In genomic region chr4:137663376-137664054, GRCh38 we compare ENCODE assay signal across 17 cellular contexts.
DNase-seq lines count a peak whose midpoint lies in the region; ATAC-seq, FAIRE-seq and TF ChIP-seq lines count a peak whose summit lies in the region.
"Had no signal": no experiment of that assay in that cellular context is flagged by ENCODE, and none has a peak within 500 bp of the region (broad histone marks: within the 10 kb centered on the region; RNA-seq: fewer than 3 reads in every experiment).

No MANE protein-coding gene starts in this region.

- H3K79me2 ChIP-seq in mammary epithelial cell (ENCODE audit: insufficient read depth, low read length), result no peaks in the 10 kb centered on the region
- H3K79me2 ChIP-seq in endothelial cell of umbilical vein (ENCODE audit: control insufficient read depth, insufficient read depth, low read length), result no peaks in the 10 kb centered on the region

- H2AFZ ChIP-seq in mammary epithelial cell (ENCODE audit: low read depth, low read length) (no peak overlapping the region), endothelial cell of umbilical vein (ENCODE audit: low read depth, low read length) (peak overlapping the region; percentile 82)

- no peaks in the 10 kb centered on the region for H3K9me1 ChIP-seq in endothelial cell of umbilical vein (replicated peaks; ENCODE audit: control insufficient read depth, extremely low read depth, insufficient read depth, low read length)

- ATAC-seq in HG02938 (IDR thresholded peaks at IDR 0.05; ENCODE audit: unreplicated experiment), result no peak
- ATAC-seq: esophagus mucosa, mucosa of descending colon had no signal

- H3K36me3 Mint-ChIP-seq in MCF 10A (ENCODE audit: insufficient read depth, unreplicated experiment), result no peaks in the 10 kb centered on the region
- no peaks in the 10 kb centered on the region for H3K36me3 Mint-ChIP-seq in nephron (ENCODE audit: low read depth)
- H3K36me3 Mint-ChIP-seq in type B pancreatic cell, result peaks cover 5% of the 10 kb centered on the region

- no peaks in the 10 kb centered on the region for H3K27me3 Mint-ChIP-seq in MCF 10A (ENCODE audit: insufficient read depth, unreplicated experiment)
- H3K27me3 Mint-ChIP-seq in nephron (ENCODE audit: low read depth), result no peaks in the 10 kb centered on the region
- no peaks in the 10 kb centered on the region for H3K27me3 Mint-ChIP-seq in type B pancreatic cell

- H3K27ac Mint-ChIP-seq in MCF 10A (ENCODE audit: low read depth, unreplicated experiment) (peak overlapping the region; percentile 73), nephron (peak overlapping the region; percentile 96 to 98 (median 98)), type B pancreatic cell (peak overlapping the region; percentile 79)

- POLR2A ChIA-PET in MCF 10A (lab: Yijun Ruan, JAX), result interaction anchor here (0.7 to 1.3 kb wide), 4 partner anchors 9 to 571 kb away, joined by 3 to 4 read pairs (median 3); no protein-coding TSS in a partner anchor
- POLR2A ChIA-PET in endothelial cell of umbilical vein (lab: Charles Lee), result no interaction called here

- TF ChIP-seq POLR2A in endothelial cell of umbilical vein (IDR thresholded peaks at IDR 0.05; ENCODE audit: low read depth, low read length), result no peak

- intact Hi-C loops in MCF 10A (cut with micrococcal nuclease) (no loop called here), mammary epithelial cell (cut with micrococcal nuclease) (no loop called here), endothelial cell of umbilical vein (cut with micrococcal nuclease) (loop anchor here (5.0 kb wide), 1 partner anchor 131 kb away; the partner anchor contains the start of gene PCDH18)

- no peaks in the 10 kb centered on the region for H3K9me3 ChIP-seq in mammary epithelial cell (replicated peaks; ENCODE audit: insufficient read depth, low read length)
- H3K9me3 ChIP-seq in endothelial cell of umbilical vein (replicated peaks; ENCODE audit: control insufficient read depth, insufficient read depth, low read length), result no peaks in the 10 kb centered on the region
- H3K9me3 ChIP-seq: mucosa of descending colon, testis had no signal

- DNase-seq in MCF 10A (ENCODE audit: unreplicated experiment), result no peak
- no peak for DNase-seq in mammary epithelial cell
- DNase-seq in endothelial cell of umbilical vein (ENCODE audit: low read depth, low spot score), result no peak
- DNase-seq in type B pancreatic cell (ENCODE audit: extremely low spot score, unreplicated experiment), result no peak
- DNase-seq in NCI-H187 treated with DMSO at 0.1 percent for 48 hours (lab: John Stamatoyannopoulos, UW), result no peak
- no peak for DNase-seq in putamen (ENCODE audit: low spot score)
- DNase-seq: activated naive CD4-positive, alpha-beta T cell; mucosa of descending colon; NCI-H1105; RPMI8226; T1000; testis had no signal

- H3K27ac ChIP-seq in mammary epithelial cell (ENCODE audit: insufficient read depth, low read depth, low read length) (no peak overlapping the region), endothelial cell of umbilical vein (ENCODE audit: insufficient read depth, low read depth, low read length) (peak overlapping the region; percentile 3)
- H3K27ac ChIP-seq: 22Rv1 had no signal

- TF ChIP-seq CTCF in MCF 10A (IDR thresholded peaks at IDR 0.05; ENCODE audit: unreplicated experiment) (no peak), mammary epithelial cell (conservative IDR thresholded peaks at IDR 0.05 in 1 of 2, IDR thresholded peaks at IDR 0.05 in 1 of 2; ENCODE audit: extremely low read depth in 1 of 2, insufficient read depth in 1 of 2, low read depth in 1 of 2, low read length in 2 of 2) (no peak), endothelial cell of umbilical vein (IDR thresholded peaks at IDR 0.05; ENCODE audit: extremely low read depth in 1 of 2, insufficient read depth in 1 of 2, low read depth in 1 of 2, low read length in 2 of 2) (no peak), nephron (IDR thresholded peaks at IDR 0.05; ENCODE audit: unreplicated experiment in 3 of 3) (no peak), type B pancreatic cell (conservative IDR thresholded peaks at IDR 0.05) (no peak)

- H3K4me3 ChIP-seq in mammary epithelial cell (replicated peaks in 1 of 3; ENCODE audit: insufficient read depth in 1 of 3, low read depth in 2 of 3, low read length in 3 of 3), result no peak overlapping the region
- H3K4me3 ChIP-seq in endothelial cell of umbilical vein (replicated peaks in 1 of 3; ENCODE audit: insufficient read depth in 1 of 3, low read depth in 1 of 3, low read length in 3 of 3), result peak overlapping the region in 1 of 3 experiments; percentile 11
- H3K4me3 ChIP-seq: mucosa of descending colon, skin epidermis, testis had no signal

- in situ Hi-C loops in mammary epithelial cell (cut with MboI; ENCODE audit: low sequenced_read_pairs in 2 of 2), result no loop called here

- WGBS in mammary epithelial cell (ENCODE audit: low coverage, missing lambda C conversion rate), result 74% methylated on average over 5 of the region's 5 CpGs

- H3K4me3 Mint-ChIP-seq in MCF 10A (ENCODE audit: unreplicated experiment), result no peak overlapping the region
- peak overlapping the region in 2 of 3 experiments; percentile 22 to 54 for H3K4me3 Mint-ChIP-seq in nephron
- peak overlapping the region; percentile 39 for H3K4me3 Mint-ChIP-seq in type B pancreatic cell

- H3K9ac ChIP-seq in mammary epithelial cell (ENCODE audit: insufficient read depth, low read length) (no peak overlapping the region), endothelial cell of umbilical vein (replicated peaks; ENCODE audit: extremely low read depth, insufficient read depth, low read length) (no peak overlapping the region)

- no peaks in the 10 kb centered on the region for H3K36me3 ChIP-seq in mammary epithelial cell (ENCODE audit: insufficient read depth, low read length)
- no peaks in the 10 kb centered on the region for H3K36me3 ChIP-seq in endothelial cell of umbilical vein (ENCODE audit: control insufficient read depth in 2 of 2, extremely low read depth in 1 of 2, insufficient read depth in 2 of 2, low read length in 2 of 2)

- H4K20me1 ChIP-seq in mammary epithelial cell (ENCODE audit: insufficient read depth, low read length) (no peaks in the 10 kb centered on the region), endothelial cell of umbilical vein (replicated peaks; ENCODE audit: control insufficient read depth, extremely low read depth, insufficient read depth, low read length) (no peaks in the 10 kb centered on the region)

- peak; percentile 28 for FAIRE-seq in endothelial cell of umbilical vein (lab: Jason Lieb, UNC)

- no peaks in the 10 kb centered on the region for H3K4me1 ChIP-seq in mammary epithelial cell (ENCODE audit: insufficient read depth, low read length)
- peaks cover 11% of the 10 kb centered on the region for H3K4me1 ChIP-seq in endothelial cell of umbilical vein (ENCODE audit: control insufficient read depth, extremely low read depth, insufficient read depth, low read length)

- CTCF ChIA-PET in MCF 10A (lab: Yijun Ruan, JAX), result interaction anchor here (0.6 to 1.3 kb wide), 3 partner anchors 12 to 251 kb away, joined by 3 to 4 read pairs (median 3); no protein-coding TSS in a partner anchor
- CTCF ChIA-PET in mammary epithelial cell (lab: Charles Lee; ENCODE audit: low non-redundant PET), result no interaction called here
- CTCF ChIA-PET in endothelial cell of umbilical vein (lab: Charles Lee), result no interaction called here

- no peaks in the 10 kb centered on the region for H3K27me3 ChIP-seq in mammary epithelial cell (ENCODE audit: insufficient read depth, low read length)
- H3K27me3 ChIP-seq in endothelial cell of umbilical vein (ENCODE audit: control insufficient read depth in 2 of 2, insufficient read depth in 2 of 2, low read length in 2 of 2), result no peaks in the 10 kb centered on the region
- H3K27me3 ChIP-seq: testis had no signal

- H3K4me2 ChIP-seq in mammary epithelial cell (ENCODE audit: insufficient read depth, low read depth, low read length) (no peak overlapping the region), endothelial cell of umbilical vein (ENCODE audit: insufficient read depth, low read length) (peak overlapping the region; percentile 45)

- BruUV-seq in MCF 10A (replicated peaks; lab: Mats Ljungman, UMichigan), result no TSS peak
- no TSS peak for BruUV-seq in mammary epithelial cell (replicated peaks; lab: Mats Ljungman, UMichigan)
- no TSS peak for BruUV-seq in endothelial cell of umbilical vein (replicated peaks; lab: Mats Ljungman, UMichigan)

- no peaks in the 10 kb centered on the region for H3K9me3 Mint-ChIP-seq in MCF 10A (ENCODE audit: unreplicated experiment)
- peaks cover 3% of the 10 kb centered on the region for H3K9me3 Mint-ChIP-seq in nephron
- no peaks in the 10 kb centered on the region for H3K9me3 Mint-ChIP-seq in type B pancreatic cell

- dilution Hi-C loops in mammary epithelial cell (cut with HindIII; ENCODE audit: low sequenced_read_pairs) (no loop called here), endothelial cell of umbilical vein (cut with MboI; ENCODE audit: extremely low pct_ligation_motif_present, low sequenced_read_pairs) (no loop called here)

- H3K4me1 Mint-ChIP-seq in MCF 10A (ENCODE audit: insufficient read depth, unreplicated experiment) (peaks cover 27% of the 10 kb centered on the region), nephron (peaks cover 44% of the 10 kb centered on the region), type B pancreatic cell (ENCODE audit: unreplicated experiment) (peaks cover 31% of the 10 kb centered on the region)

TF ChIP-seq in endothelial cell of umbilical vein, 7 proteins besides CTCF, POLR2A, EP300 and RAD21:
- TF ChIP-seq EZH2 (IDR thresholded peaks at IDR 0.05; ENCODE audit: borderline replicate concordance, low read depth, low read length, severe bottlenecking) (no peak), POLR2AphosphoS5 (IDR thresholded peaks at IDR 0.05; ENCODE audit: insufficient read depth, low read depth, low read length) (no peak), GATA2 (IDR thresholded peaks at IDR 0.05; ENCODE audit: insufficient read depth, insufficient read length, low read depth, low read length) (no peak), FOS (IDR thresholded peaks at IDR 0.05; ENCODE audit: borderline replicate concordance, insufficient read depth, low read length) (no peak), JUN (IDR thresholded peaks at IDR 0.05; ENCODE audit: borderline replicate concordance, insufficient read depth, insufficient read length, low read depth) (no peak), MYC (IDR thresholded peaks at IDR 0.05; ENCODE audit: low read depth, low read length) (no peak), MAX (IDR thresholded peaks at IDR 0.05; ENCODE audit: insufficient read depth, insufficient read length) (no peak)
TF ChIP-seq in endothelial cell of umbilical vein: peak in this region for 0.
